ENCODE assay signal across 29 cellular contexts in genomic region chr1:115572710-115573109, GRCh38.
"Had no signal": no experiment of that assay in that cellular context is flagged by ENCODE, and none has a peak within 500 bp of the region (broad histone marks: within the 10 kb centered on the region; RNA-seq: fewer than 3 reads in every experiment).

No MANE protein-coding gene starts in this region.

- H3K27me3 Mint-ChIP-seq: stimulated activated memory B cell treated with anti-CD40 and anti-IgM and Interleukin-4, amounts not matched to agents 10 μg/mL and 1 μg/mL and 100 μg/mL, for 72 hours; stimulated activated naive CD8-positive, alpha-beta T cell treated with anti-CD3 and anti-CD28 coated beads, Interleukin-15, amount 100 ng/mL, for 72 hours; type B pancreatic cell had no signal

- H3K4me3 Mint-ChIP-seq: stimulated activated effector memory CD8-positive, alpha-beta T cell treated with anti-CD3 and anti-CD28 coated beads, Interleukin-12 subunit alpha, Interleukin-12 subunit beta, amount 100 ng/mL, for 72 hours; stimulated activated memory B cell treated with anti-CD40 and anti-IgM and Interleukin-4, amounts not matched to agents 10 μg/mL and 1 μg/mL and 100 μg/mL, for 72 hours; stimulated activated naive B cell treated with anti-CD40 and anti-IgM and Interleukin-4, amounts not matched to agents 10 μg/mL and 1 μg/mL and 100 μg/mL, for 72 hours; stimulated activated naive CD8-positive, alpha-beta T cell treated with anti-CD3 and anti-CD28 coated beads, Interleukin-15, amount 100 ng/mL, for 72 hours; stimulated activated naive CD8-positive, alpha-beta T cell treated with anti-CD3 and anti-CD28 coated beads, Interleukin-15, Interleukin-2, amounts not matched to agents 100 ng/mL and 50 ng/mL, for 24 hours; type B pancreatic cell had no signal

- H3K27ac ChIP-seq: stomach, suprapubic skin, testis, thoracic aorta, thyroid gland, tibial artery, tibial nerve, transverse colon, upper lobe of left lung, upper lobe of right lung, uterus, vagina had no signal

- H3K4me1 ChIP-seq: stomach, suprapubic skin, testis, thyroid gland, tibial artery, tibial nerve, transverse colon, upper lobe of left lung, upper lobe of right lung, uterus, vagina had no signal

- H3K9me3 ChIP-seq: testis, thyroid gland, uterus had no signal

- H3K4me3 ChIP-seq: stomach, suprapubic skin, testis, thoracic aorta, thyroid gland, tibial artery, tibial nerve, transverse colon, upper lobe of left lung, upper lobe of right lung, uterus, vagina had no signal

- H3K27ac Mint-ChIP-seq: stimulated activated effector memory CD8-positive, alpha-beta T cell treated with anti-CD3 and anti-CD28 coated beads, Interleukin-12 subunit alpha, Interleukin-12 subunit beta, amount 100 ng/mL, for 72 hours; stimulated activated memory B cell treated with anti-CD40 and anti-IgM and Interleukin-4, amounts not matched to agents 10 μg/mL and 1 μg/mL and 100 μg/mL, for 72 hours; stimulated activated naive B cell treated with anti-CD40 and anti-IgM and Interleukin-4, amounts not matched to agents 10 μg/mL and 1 μg/mL and 100 μg/mL, for 72 hours; stimulated activated naive CD8-positive, alpha-beta T cell treated with anti-CD3 and anti-CD28 coated beads, Interleukin-15, amount 100 ng/mL, for 72 hours; stimulated activated naive CD8-positive, alpha-beta T cell treated with anti-CD3 and anti-CD28 coated beads, Interleukin-15, Interleukin-2, amounts not matched to agents 100 ng/mL and 50 ng/mL, for 24 hours; type B pancreatic cell had no signal

- H3K27me3 ChIP-seq: stomach, suprapubic skin, testis, thyroid gland, tibial artery, tibial nerve, transverse colon, upper lobe of left lung, upper lobe of right lung, uterus, vagina had no signal

- H3K4me1 Mint-ChIP-seq: stimulated activated effector memory CD8-positive, alpha-beta T cell treated with anti-CD3 and anti-CD28 coated beads, Interleukin-12 subunit alpha, Interleukin-12 subunit beta, amount 100 ng/mL, for 72 hours; stimulated activated memory B cell treated with anti-CD40 and anti-IgM and Interleukin-4, amounts not matched to agents 10 μg/mL and 1 μg/mL and 100 μg/mL, for 72 hours; stimulated activated naive B cell treated with anti-CD40 and anti-IgM and Interleukin-4, amounts not matched to agents 10 μg/mL and 1 μg/mL and 100 μg/mL, for 72 hours; stimulated activated naive CD8-positive, alpha-beta T cell treated with anti-CD3 and anti-CD28 coated beads, Interleukin-15, amount 100 ng/mL, for 72 hours had no signal

- ATAC-seq: stimulated activated effector memory CD8-positive, alpha-beta T cell treated with anti-CD3 and anti-CD28 coated beads, Interleukin-12 subunit alpha, Interleukin-12 subunit beta, amount 100 ng/mL, for 72 hours; stimulated activated memory B cell treated with anti-CD40 and anti-IgM and Interleukin-4, amounts not matched to agents 10 μg/mL and 1 μg/mL and 100 μg/mL, for 72 hours; stimulated activated naive B cell treated with anti-CD40 and anti-IgM and Interleukin-4, amounts not matched to agents 10 μg/mL and 1 μg/mL and 100 μg/mL, for 72 hours; stimulated activated naive CD8-positive, alpha-beta T cell treated with anti-CD3 and anti-CD28 coated beads, Interleukin-15, amount 100 ng/mL, for 72 hours; stimulated activated naive CD8-positive, alpha-beta T cell treated with anti-CD3 and anti-CD28 coated beads, Interleukin-15, Interleukin-2, amounts not matched to agents 100 U/mL and 50 U/mL, for 24 hours; upper lobe of right lung had no signal

- FAIRE-seq: urothelium cell line had no signal

- H3K36me3 ChIP-seq: stomach, suprapubic skin, thoracic aorta, thyroid gland, tibial artery, tibial nerve, transverse colon, upper lobe of left lung, upper lobe of right lung, uterus, vagina had no signal

- H3K36me3 Mint-ChIP-seq: stimulated activated effector memory CD8-positive, alpha-beta T cell treated with anti-CD3 and anti-CD28 coated beads, Interleukin-12 subunit alpha, Interleukin-12 subunit beta, amount 100 ng/mL, for 72 hours; stimulated activated memory B cell treated with anti-CD40 and anti-IgM and Interleukin-4, amounts not matched to agents 10 μg/mL and 1 μg/mL and 100 μg/mL, for 72 hours had no signal

- DNase-seq: stimulated activated CD4-positive, alpha-beta T cell treated with anti-CD3 and anti-CD28 coated beads, Interleukin-2, amount 100 ng/mL, for 48 hours; stimulated activated CD4-positive, alpha-beta T cell treated with anti-CD3 and anti-CD28 coated beads, Interleukin-4, amount 100 ng/mL, for 1 hour; stimulated activated CD4-positive, alpha-beta T cell treated with anti-CD3 and anti-CD28 coated beads, Interleukin-4, amount 100 ng/mL, for 24 hours; stimulated activated CD4-positive, alpha-beta T cell treated with anti-CD3 and anti-CD28 coated beads, Interleukin-4, amount 100 ng/mL, for 4 hours; stimulated activated CD8-positive, alpha-beta memory T cell treated with anti-CD3 and anti-CD28 coated beads, Interleukin-4, amount 100 ng/mL, for 48 hours; stimulated activated naive B cell treated with anti-CD40 and anti-IgM and Interleukin-4, amounts not matched to agents 10 μg/mL and 1 μg/mL and 100 μg/mL, for 72 hours; stimulated activated naive CD4-positive, alpha-beta T cell; stimulated activated naive CD4-positive, alpha-beta T cell treated with Interleukin-2 at 50 U/mL for 16 hours; stimulated activated naive CD8-positive, alpha-beta T cell treated with anti-CD3 and anti-CD28 coated beads, Interleukin-15, amount 100 ng/mL, for 72 hours; stimulated activated naive CD8-positive, alpha-beta T cell treated with anti-CD3 and anti-CD28 coated beads, Interleukin-15, Interleukin-2, amounts not matched to agents 100 U/mL and 50 U/mL, for 24 hours; stomach; substantia nigra; testis; thyroid gland; tibial artery; transverse colon; trophoblast cell; upper lobe of left lung; upper lobe of right lung; uterus had no signal
